ENCODE assay signal across 1 cellular context in genomic region chr12:119720349-119720748, GRCh38.
TF ChIP-seq lines count a peak whose summit lies in the region.

No MANE protein-coding gene starts in this region.

TF ChIP-seq in HepG2, 621 proteins besides CTCF, POLR2A, EP300 and RAD21 (continued from another document):
- TF ChIP-seq ELK4 (CRISPR knock-in tag; IDR thresholded peaks at IDR 0.05; ENCODE audit: borderline replicate concordance) (no peak), ZNF670 (CRISPR knock-in tag; IDR thresholded peaks at IDR 0.05; ENCODE audit: borderline replicate concordance) (no peak), FOXA1 (IDR thresholded peaks at IDR 0.05) (no peak), FOXA1 (CRISPR knock-in tag; IDR thresholded peaks at IDR 0.05) (no peak), HBP1 (CRISPR knock-in tag; IDR thresholded peaks at IDR 0.05; ENCODE audit: low read depth) (no peak), FOSL1 (CRISPR knock-in tag; IDR thresholded peaks at IDR 0.05; ENCODE audit: borderline replicate concordance) (no peak), DRAP1 (CRISPR knock-in tag; IDR thresholded peaks at IDR 0.05) (no peak), ZBTB34 (CRISPR knock-in tag; IDR thresholded peaks at IDR 0.05) (no peak), SAFB2 (CRISPR knock-in tag; IDR thresholded peaks at IDR 0.05; ENCODE audit: borderline replicate concordance, low read depth) (no peak), PRPF4 (IDR thresholded peaks at IDR 0.05; ENCODE audit: low read depth, low read length, poor library complexity, severe bottlenecking) (no peak), ZNF766 (CRISPR knock-in tag; IDR thresholded peaks at IDR 0.05; ENCODE audit: borderline replicate concordance) (no peak), ZNF333 (CRISPR knock-in tag; IDR thresholded peaks at IDR 0.05; ENCODE audit: borderline replicate concordance) (no peak), ZNF556 (CRISPR knock-in tag; IDR thresholded peaks at IDR 0.05; ENCODE audit: borderline replicate concordance) (no peak), NFIB (CRISPR knock-in tag; IDR thresholded peaks at IDR 0.05; ENCODE audit: borderline replicate concordance) (no peak), ZMAT5 (CRISPR knock-in tag; IDR thresholded peaks at IDR 0.05; ENCODE audit: borderline replicate concordance, low read depth) (no peak)
